In genomic region chr10:30736685-30737232, GRCh38 we compare ENCODE assay signal across 9 cellular contexts.
DNase-seq lines count a peak whose midpoint lies in the region; ATAC-seq lines count a peak whose summit lies in the region.
"Had no signal": no experiment of that assay in that cellular context is flagged by ENCODE, and none has a peak within 500 bp of the region (broad histone marks: within the 10 kb centered on the region; RNA-seq: fewer than 3 reads in every experiment).

No MANE protein-coding gene starts in this region.

- H4K8ac ChIP-seq in mesendoderm (ENCODE audit: low read depth, low read length) = no peak overlapping the region

- no CpG with 5 or more reads among the region's 10 CpGs for WGBS in mesendoderm (ENCODE audit: extremely low coverage, insufficient coverage, low lambda C conversion rate)

- H3K4me3 Mint-ChIP-seq in activated T-helper 1 cell treated with anti-CD3 and anti-CD28 coated beads, Interleukin-12 subunit alpha, Interleukin-12 subunit beta, Interleukin-2, Interleukin-4 antibody, amounts not matched to agents 30 ng/mL and 10 ng/mL and 1 ng/mL, durations not matched to agents 14 hours and 24 hours and 36 hours = no peak overlapping the region

- H3K4ac ChIP-seq in mesendoderm (ENCODE audit: low read depth, low read length) = no peak overlapping the region

- peaks cover 4% of the 10 kb centered on the region for H3K9me3 Mint-ChIP-seq in activated T-helper 1 cell treated with anti-CD3 and anti-CD28 coated beads, Interleukin-12 subunit alpha, Interleukin-12 subunit beta, Interleukin-2, Interleukin-4 antibody, amounts not matched to agents 30 ng/mL and 10 ng/mL and 1 ng/mL, durations not matched to agents 14 hours and 24 hours and 36 hours

- H3K23ac ChIP-seq in mesendoderm (ENCODE audit: low read length) = no peak overlapping the region

- H2BK120ac ChIP-seq in mesendoderm (ENCODE audit: low read depth, low read length) = no peak overlapping the region

- no peak overlapping the region for H3K4me3 ChIP-seq in mesendoderm (ENCODE audit: low read length)
- H3K4me3 ChIP-seq: tibial nerve had no signal

- no peak overlapping the region for H4K5ac ChIP-seq in mesendoderm (ENCODE audit: low read length)

- H3K27ac Mint-ChIP-seq in activated T-helper 1 cell treated with anti-CD3 and anti-CD28 coated beads, Interleukin-12 subunit alpha, Interleukin-12 subunit beta, Interleukin-2, Interleukin-4 antibody, amounts not matched to agents 30 ng/mL and 10 ng/mL and 1 ng/mL, durations not matched to agents 14 hours and 24 hours and 36 hours = peak overlapping the region; percentile 84

- H2AK5ac ChIP-seq in mesendoderm (ENCODE audit: low read length) = no peak overlapping the region

- DNase-seq in ELR (ENCODE audit: low read depth) (peak; percentile 99), mesendoderm (peak; percentile 32), DMS79 (lab: John Stamatoyannopoulos, UW) (no peak), Ammon's horn (ENCODE audit: low spot score) (no peak), NCI-H1436 (lab: John Stamatoyannopoulos, UW) (no peak)
- peak; percentile 21 for DNase-seq in activated T-helper 1 cell treated with anti-CD3 and anti-CD28 coated beads, Interleukin-12 subunit alpha, Interleukin-12 subunit beta, Interleukin-2, Interleukin-4 antibody, amounts not matched to agents 30 ng/mL and 10 ng/mL and 1 ng/mL, durations not matched to agents 14 hours and 24 hours and 36 hours (ENCODE audit: low spot score)

- no peaks in the 10 kb centered on the region for H3K27me3 ChIP-seq in mesendoderm (ENCODE audit: insufficient read depth, low read length, poor library complexity)
- H3K27me3 ChIP-seq: tibial nerve had no signal

- no peaks in the 10 kb centered on the region for H3K4me1 ChIP-seq in mesendoderm (ENCODE audit: control insufficient read depth, low read depth, low read length)
- H3K4me1 ChIP-seq: tibial nerve had no signal

- H3K36me3 ChIP-seq in mesendoderm (ENCODE audit: control insufficient read depth, insufficient read depth, low read length) = no peaks in the 10 kb centered on the region
- H3K36me3 ChIP-seq: tibial nerve had no signal

- H3K27ac ChIP-seq in mesendoderm (ENCODE audit: low read depth, low read length) = no peak overlapping the region
- H3K27ac ChIP-seq: tibial nerve had no signal

- no peaks in the 10 kb centered on the region for H3K79me1 ChIP-seq in mesendoderm (ENCODE audit: low read length)

- no peak overlapping the region for H2BK5ac ChIP-seq in mesendoderm (ENCODE audit: low read length)

- no peaks in the 10 kb centered on the region for H3K36me3 Mint-ChIP-seq in activated T-helper 1 cell treated with anti-CD3 and anti-CD28 coated beads, Interleukin-12 subunit alpha, Interleukin-12 subunit beta, Interleukin-2, Interleukin-4 antibody, amounts not matched to agents 30 ng/mL and 10 ng/mL and 1 ng/mL, durations not matched to agents 14 hours and 24 hours and 36 hours (ENCODE audit: low read depth)

- H3K4me2 ChIP-seq in mesendoderm (ENCODE audit: low read length) = no peak overlapping the region

- H2BK15ac ChIP-seq in mesendoderm (replicated peaks; ENCODE audit: low read depth) = no peak overlapping the region

- intact Hi-C loops in activated T-helper 1 cell treated with anti-CD3 and anti-CD28 coated beads, Interleukin-12 subunit alpha, Interleukin-12 subunit beta, Interleukin-2, Interleukin-4 antibody, amounts not matched to agents 30 ng/mL and 10 ng/mL and 1 ng/mL, durations not matched to agents 14 hours and 24 hours and 36 hours (cut with micrococcal nuclease) = loop anchor here (1.0 to 5.0 kb wide), 2 partner anchors 11 to 251 kb away; no protein-coding TSS in a partner anchor

- H3K27me3 Mint-ChIP-seq in activated T-helper 1 cell treated with anti-CD3 and anti-CD28 coated beads, Interleukin-12 subunit alpha, Interleukin-12 subunit beta, Interleukin-2, Interleukin-4 antibody, amounts not matched to agents 30 ng/mL and 10 ng/mL and 1 ng/mL, durations not matched to agents 14 hours and 24 hours and 36 hours (ENCODE audit: insufficient read depth) = no peaks in the 10 kb centered on the region

- no peak overlapping the region for H3K56ac ChIP-seq in mesendoderm (ENCODE audit: low read length)

- H3K4me1 Mint-ChIP-seq in activated T-helper 1 cell treated with anti-CD3 and anti-CD28 coated beads, Interleukin-12 subunit alpha, Interleukin-12 subunit beta, Interleukin-2, Interleukin-4 antibody, amounts not matched to agents 30 ng/mL and 10 ng/mL and 1 ng/mL, durations not matched to agents 14 hours and 24 hours and 36 hours (ENCODE audit: low read depth) = peaks cover 24% of the 10 kb centered on the region

- peak; percentile 85 for ATAC-seq in GM21360 (IDR thresholded peaks at IDR 0.05; ENCODE audit: unreplicated experiment)
- peak; percentile 75 for ATAC-seq in HG03520 (IDR thresholded peaks at IDR 0.05; ENCODE audit: unreplicated experiment)

- H3K18ac ChIP-seq in mesendoderm (ENCODE audit: low read length) = no peak overlapping the region

- H3K79me2 ChIP-seq in mesendoderm (ENCODE audit: control insufficient read depth, insufficient read depth, low read length) = no peaks in the 10 kb centered on the region

- no peak overlapping the region for H3K9ac ChIP-seq in mesendoderm (ENCODE audit: low read length)

Comparison
In these comparisons a context has a peak if more than half of its experiments do, and no peak if none do; other contexts are left out.
1. DNase-seq: peak in ELR (single experiment), activated T-helper 1 cell treated with anti-CD3 and anti-CD28 coated beads, Interleukin-12 subunit alpha, Interleukin-12 subunit beta, Interleukin-2, Interleukin-4 antibody, amounts not matched to agents 30 ng/mL and 10 ng/mL and 1 ng/mL, durations not matched to agents 14 hours and 24 hours and 36 hours (single experiment) and mesendoderm (single experiment); none in DMS79 (single experiment), Ammon's horn (single experiment) and NCI-H1436 (single experiment).